In genomic region chr10:6409982-6410694, GRCh38 we compare ENCODE assay signal across 9 cellular contexts.
DNase-seq lines count a peak whose midpoint lies in the region; FAIRE-seq and TF ChIP-seq lines count a peak whose summit lies in the region.
"Had no signal": no experiment of that assay in that cellular context is flagged by ENCODE, and none has a peak within 500 bp of the region (broad histone marks: within the 10 kb centered on the region; RNA-seq: fewer than 3 reads in every experiment).

No MANE protein-coding gene starts in this region.

- H3K4me1 ChIP-seq in hepatocyte (ENCODE audit: insufficient read depth) (no peaks in the 10 kb centered on the region), stomach (peaks cover 0 to 19% (median 11%) of the 10 kb centered on the region in 4 donors)

- H3K9me3 Mint-ChIP-seq in activated naive CD4-positive, alpha-beta T cell treated with anti-CD3 and anti-CD28 coated beads for 36 hours = no peaks in the 10 kb centered on the region
- H3K9me3 Mint-ChIP-seq in progenitor cell of endocrine pancreas (ENCODE audit: low read depth) = no peaks in the 10 kb centered on the region

- FAIRE-seq in GM12892 (lab: Jason Lieb, UNC) = no peak

- no peak overlapping the region for H3K4me2 ChIP-seq in hepatocyte
- H3K4me2 ChIP-seq: PC-9 had no signal

- no peaks in the 10 kb centered on the region for H3K36me3 Mint-ChIP-seq in activated naive CD4-positive, alpha-beta T cell treated with anti-CD3 and anti-CD28 coated beads for 36 hours (ENCODE audit: low read depth)
- H3K36me3 Mint-ChIP-seq in progenitor cell of endocrine pancreas (ENCODE audit: insufficient read depth) = no peaks in the 10 kb centered on the region

- H3K27ac Mint-ChIP-seq in activated naive CD4-positive, alpha-beta T cell treated with anti-CD3 and anti-CD28 coated beads for 36 hours = peak overlapping the region; percentile 17
- H3K27ac Mint-ChIP-seq in progenitor cell of endocrine pancreas = no peak overlapping the region

- no peaks in the 10 kb centered on the region for H3K9me3 ChIP-seq in hepatocyte (ENCODE audit: low read depth)
- no peaks in the 10 kb centered on the region for H3K9me3 ChIP-seq in stomach

- H3K27me3 ChIP-seq in hepatocyte (peaks cover 4% of the 10 kb centered on the region), stomach (no peaks in the 10 kb centered on the region)

- peaks cover 33% of the 10 kb centered on the region for H3K4me1 Mint-ChIP-seq in activated naive CD4-positive, alpha-beta T cell treated with anti-CD3 and anti-CD28 coated beads for 36 hours (ENCODE audit: low read depth)
- H3K4me1 Mint-ChIP-seq in progenitor cell of endocrine pancreas (ENCODE audit: low read depth) = no peaks in the 10 kb centered on the region

- DNase-seq in NCI-H748 (lab: John Stamatoyannopoulos, UW; ENCODE audit: unreplicated experiment) = peak; percentile 21
- no peak for DNase-seq in NCI-H748 treated with DMSO at 0.1 percent for 48 hours (lab: John Stamatoyannopoulos, UW)
- DNase-seq in activated naive CD4-positive, alpha-beta T cell treated with anti-CD3 and anti-CD28 coated beads for 36 hours = peak; percentile 40
- peak; percentile 40 for DNase-seq in hepatocyte (ENCODE audit: low spot score)
- DNase-seq in stomach = no peak
- no peak for DNase-seq in RWPE1 (ENCODE audit: low spot score)
- no peak for DNase-seq in progenitor cell of endocrine pancreas (ENCODE audit: low spot score, unreplicated experiment)
- no peak for DNase-seq in GM12892 (ENCODE audit: insufficient read length)

- H3K36me3 ChIP-seq in hepatocyte (replicated peaks; ENCODE audit: insufficient read depth, low read depth) (no peaks in the 10 kb centered on the region), stomach (no peaks in the 10 kb centered on the region)

- H4K20me1 ChIP-seq in hepatocyte (ENCODE audit: insufficient read depth, poor library complexity, severe bottlenecking) = no peaks in the 10 kb centered on the region

- no peaks in the 10 kb centered on the region for H3K79me2 ChIP-seq in hepatocyte

- POLR2A ChIA-PET in RWPE1 (lab: Yijun Ruan, JAX; ENCODE audit: low non-redundant PET) = no interaction called here

- CTCF ChIA-PET in activated naive CD4-positive, alpha-beta T cell treated with anti-CD3 and anti-CD28 coated beads for 36 hours (lab: Charles Lee) = interaction anchor here (0.6 to 3.6 kb wide), 13 partner anchors 8 to 323 kb away, joined by 3 to 24 read pairs (median 4); partner anchors contain the start of gene PFKFB3
- CTCF ChIA-PET in RWPE1 (lab: Yijun Ruan, JAX) = no interaction called here

- peak overlapping the region; percentile 48 for H3K27ac ChIP-seq in hepatocyte
- peak overlapping the region in 4 of 5 donors; percentile 8 to 74 (median 70) for H3K27ac ChIP-seq in stomach
- H3K27ac ChIP-seq in RWPE1 = no peak overlapping the region
- H3K27ac ChIP-seq: PC-9 had no signal

- no peaks in the 10 kb centered on the region for H3K27me3 Mint-ChIP-seq in activated naive CD4-positive, alpha-beta T cell treated with anti-CD3 and anti-CD28 coated beads for 36 hours (ENCODE audit: low read depth)
- H3K27me3 Mint-ChIP-seq in progenitor cell of endocrine pancreas = peaks cover 7% of the 10 kb centered on the region

- intact Hi-C loops in activated naive CD4-positive, alpha-beta T cell treated with anti-CD3 and anti-CD28 coated beads for 36 hours (cut with micrococcal nuclease) = loop anchor here (10.0 kb wide), 1 partner anchor 1005 kb away; the partner anchor contains the start of gene SFMBT2
- intact Hi-C loops in stomach (cut with DNase I; ENCODE audit: low total_unique reads) = loop anchor here (10.0 kb wide), 1 partner anchor 185 kb away; no protein-coding TSS in a partner anchor

- no peak overlapping the region for H2AFZ ChIP-seq in hepatocyte
- H2AFZ ChIP-seq: PC-9 had no signal

- H3K4me3 Mint-ChIP-seq in activated naive CD4-positive, alpha-beta T cell treated with anti-CD3 and anti-CD28 coated beads for 36 hours = no peak overlapping the region
- no peak overlapping the region for H3K4me3 Mint-ChIP-seq in progenitor cell of endocrine pancreas (ENCODE audit: low read depth)

- TF ChIP-seq POLR2A in stomach (IDR thresholded peaks at IDR 0.05) (no peak), GM12892 (IDR thresholded peaks at IDR 0.05; ENCODE audit: low read depth, low read length) (no peak)

- 42% methylated on average over 2 of the region's 2 CpGs for WGBS in hepatocyte (ENCODE audit: low lambda C conversion rate, missing lambda C conversion rate)
- WGBS in stomach, 5 donors = 34 to 60% (median 54%) methylated on average over 2 of the region's 2 CpGs

- no peak for TF ChIP-seq CTCF in hepatocyte (IDR thresholded peaks at IDR 0.05; ENCODE audit: poor library complexity)
- TF ChIP-seq CTCF in stomach (IDR thresholded peaks at IDR 0.05) = no peak
- TF ChIP-seq CTCF in RWPE1 (conservative IDR thresholded peaks at IDR 0.05; ENCODE audit: low read depth) = no peak
- TF ChIP-seq CTCF in progenitor cell of endocrine pancreas (IDR thresholded peaks at IDR 0.05; ENCODE audit: unreplicated experiment) = no peak

- no peak for TF ChIP-seq EP300 in stomach (IDR thresholded peaks at IDR 0.05)

- H3K4me3 ChIP-seq in hepatocyte (no peak overlapping the region), stomach (no peak overlapping the region)
- H3K4me3 ChIP-seq: PC-9 had no signal

- H3K9me2 ChIP-seq in hepatocyte (replicated peaks; ENCODE audit: insufficient read depth) = no peaks in the 10 kb centered on the region

Comparison
In these comparisons a context has a peak if more than half of its experiments do, and no peak if none do; other contexts are left out.
1. DNase-seq: peak in NCI-H748 (single experiment), activated naive CD4-positive, alpha-beta T cell treated with anti-CD3 and anti-CD28 coated beads for 36 hours (single experiment) and hepatocyte (single experiment); none in NCI-H748 treated with DMSO at 0.1 percent for 48 hours (single experiment), stomach (single experiment), RWPE1 (single experiment), progenitor cell of endocrine pancreas (single experiment) and GM12892 (single experiment).